ENCODE assay signal across 11 cellular contexts in the genomic region with DNA sequence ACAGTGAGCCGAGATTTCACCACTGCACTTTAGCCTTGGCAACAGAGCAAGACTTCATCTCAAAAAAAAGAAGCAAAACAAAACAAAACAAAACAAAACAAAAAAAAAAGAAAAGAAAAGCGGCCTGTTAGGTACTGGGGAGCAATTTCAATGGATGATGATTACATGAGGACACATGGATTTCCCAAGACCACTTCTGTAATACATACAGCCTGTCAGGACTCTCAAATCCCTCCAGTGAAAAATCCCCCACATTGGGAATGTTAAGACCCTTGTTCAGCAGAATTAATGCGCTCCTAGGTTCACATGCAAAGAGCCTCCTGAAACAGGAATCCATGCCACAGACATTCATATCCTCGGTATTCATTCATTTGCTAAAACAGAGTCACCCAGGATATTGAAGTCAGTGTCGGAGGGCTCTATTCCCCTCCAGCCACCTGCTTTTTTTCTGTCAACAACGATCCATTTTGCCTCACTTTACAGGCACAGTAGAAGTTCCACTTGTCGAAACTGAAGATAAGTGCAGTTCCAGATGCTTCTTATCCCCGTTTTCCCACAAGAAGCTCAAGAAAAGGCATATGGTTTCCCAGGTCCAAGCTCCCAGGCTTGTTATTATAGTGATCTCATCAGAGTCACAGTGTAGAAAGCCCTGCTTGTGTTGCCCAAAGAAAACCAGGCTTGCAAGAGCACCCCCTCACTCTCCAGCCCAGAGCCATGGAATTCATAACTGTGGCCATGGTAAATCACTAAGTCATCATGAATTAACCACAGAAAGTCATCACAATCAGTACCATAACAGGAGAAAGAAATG. TPM values are rescaled to one million over a fixed set of nuclear protein-coding genes. Genes with fewer than 3 reads are reported as not detected.
DNase-seq lines count a peak whose midpoint lies in the region; ATAC-seq, FAIRE-seq and TF ChIP-seq lines count a peak whose summit lies in the region.
"Had no signal": no experiment of that assay in that cellular context is flagged by ENCODE, and none has a peak within 500 bp of the region (broad histone marks: within the 10 kb centered on the region; RNA-seq: fewer than 3 reads in every experiment).

No MANE protein-coding gene starts in this region.

- no peak overlapping the region for H3K4me3 ChIP-seq in body of pancreas
- no peak overlapping the region for H3K4me3 ChIP-seq in hepatocyte
- no peak overlapping the region for H3K4me3 ChIP-seq in H7 (ENCODE audit: insufficient read depth, low read depth, low read length)

- peaks cover 62% of the 10 kb centered on the region for H3K4me1 ChIP-seq in body of pancreas
- peaks cover 12% of the 10 kb centered on the region for H3K4me1 ChIP-seq in hepatocyte (ENCODE audit: insufficient read depth)

- H3K36me3 Mint-ChIP-seq in activated CD8-positive, alpha-beta T cell treated with anti-CD3 and anti-CD28 coated beads for 36 hours (ENCODE audit: low read depth), result no peaks in the 10 kb centered on the region
- H3K36me3 Mint-ChIP-seq: activated naive CD4-positive, alpha-beta T cell treated with anti-CD3 and anti-CD28 coated beads, Interleukin-2, amount 50 U/mL, for 24 hours had no signal

- DNase-seq in H54 (ENCODE audit: insufficient read length, low spot score) (peak; percentile 72), body of pancreas (peak; percentile 80 to 94 (median 86)), hepatocyte (ENCODE audit: low spot score) (peak; percentile 39), smooth muscle cell of the brain vasculature (ENCODE audit: low read depth, low spot score) (peak; percentile 90), H7 (no peak), COLO829 (ENCODE audit: low spot score) (no peak)
- no peak for DNase-seq in activated CD8-positive, alpha-beta T cell treated with anti-CD3 and anti-CD28 coated beads for 36 hours
- DNase-seq: NCI-H187; stimulated activated CD4-positive, alpha-beta T cell treated with anti-CD3 and anti-CD28 coated beads, Interleukin-2, amount 100 ng/mL, for 48 hours had no signal

- peak; percentile 94 for ATAC-seq in body of pancreas
- no peak for ATAC-seq in HG02973 (IDR thresholded peaks at IDR 0.05; ENCODE audit: unreplicated experiment)
- ATAC-seq in activated CD8-positive, alpha-beta T cell treated with anti-CD3 and anti-CD28 coated beads for 36 hours, result no peak

- H3K4me1 Mint-ChIP-seq in activated CD8-positive, alpha-beta T cell treated with anti-CD3 and anti-CD28 coated beads for 36 hours (ENCODE audit: low read depth), result no peaks in the 10 kb centered on the region
- H3K4me1 Mint-ChIP-seq: activated naive CD4-positive, alpha-beta T cell treated with anti-CD3 and anti-CD28 coated beads, Interleukin-2, amount 50 U/mL, for 24 hours had no signal

- H3K79me2 ChIP-seq in hepatocyte, result no peaks in the 10 kb centered on the region

- H3K27ac Mint-ChIP-seq in activated CD8-positive, alpha-beta T cell treated with anti-CD3 and anti-CD28 coated beads for 36 hours, result no peak overlapping the region
- H3K27ac Mint-ChIP-seq: activated naive CD4-positive, alpha-beta T cell treated with anti-CD3 and anti-CD28 coated beads, Interleukin-2, amount 50 U/mL, for 24 hours had no signal

- H3K9me2 ChIP-seq in hepatocyte (replicated peaks; ENCODE audit: insufficient read depth), result no peaks in the 10 kb centered on the region

- H3K27ac ChIP-seq in body of pancreas (peak overlapping the region; percentile 86 to 96 (median 93)), hepatocyte (peak overlapping the region; percentile 84)

- H2AFZ ChIP-seq in hepatocyte, result no peak overlapping the region

- no peaks in the 10 kb centered on the region for H4K20me1 ChIP-seq in hepatocyte (ENCODE audit: insufficient read depth, poor library complexity, severe bottlenecking)

- H3K9me3 ChIP-seq in body of pancreas (no peaks in the 10 kb centered on the region), hepatocyte (ENCODE audit: low read depth) (no peaks in the 10 kb centered on the region)

- H3K4me2 ChIP-seq in hepatocyte, result peak overlapping the region; percentile 40

- H3K27me3 Mint-ChIP-seq in activated CD8-positive, alpha-beta T cell treated with anti-CD3 and anti-CD28 coated beads for 36 hours, result peaks cover 3% of the 10 kb centered on the region
- H3K27me3 Mint-ChIP-seq: activated naive CD4-positive, alpha-beta T cell treated with anti-CD3 and anti-CD28 coated beads, Interleukin-2, amount 50 U/mL, for 24 hours had no signal

- H3K36me3 ChIP-seq in body of pancreas (replicated peaks in 1 of 2; ENCODE audit: insufficient read depth in 1 of 2, low read depth in 2 of 2) (no peaks in the 10 kb centered on the region), hepatocyte (replicated peaks; ENCODE audit: insufficient read depth, low read depth) (no peaks in the 10 kb centered on the region), H7 (replicated peaks; ENCODE audit: control insufficient read depth, insufficient read depth, low read length) (no peaks in the 10 kb centered on the region)

- TF ChIP-seq POLR2A in H54 (IDR thresholded peaks at IDR 0.05; ENCODE audit: low read depth, low read length), result no peak
- TF ChIP-seq POLR2A in body of pancreas (IDR thresholded peaks at IDR 0.05), result peak; percentile 35 to 75 (median 73)

- peak; percentile 96 for FAIRE-seq in H54 (lab: Jason Lieb, UNC)

- H3K27me3 ChIP-seq in body of pancreas (no peaks in the 10 kb centered on the region), hepatocyte (no peaks in the 10 kb centered on the region), H7 (ENCODE audit: control insufficient read depth, insufficient read depth, low read length) (no peaks in the 10 kb centered on the region)

- CTCF ChIA-PET in activated CD8-positive, alpha-beta T cell treated with anti-CD3 and anti-CD28 coated beads for 36 hours (lab: Charles Lee), result interaction anchor here (1.3 kb wide), 1 partner anchor 24 kb away, joined by 3 read pairs; no protein-coding TSS in a partner anchor

- H3K4me3 Mint-ChIP-seq in activated CD8-positive, alpha-beta T cell treated with anti-CD3 and anti-CD28 coated beads for 36 hours, result no peak overlapping the region
- H3K4me3 Mint-ChIP-seq: activated naive CD4-positive, alpha-beta T cell treated with anti-CD3 and anti-CD28 coated beads, Interleukin-2, amount 50 U/mL, for 24 hours had no signal

- TF ChIP-seq CTCF in body of pancreas (IDR thresholded peaks at IDR 0.05) (no peak), hepatocyte (IDR thresholded peaks at IDR 0.05; ENCODE audit: poor library complexity) (no peak)
- no peak for TF ChIP-seq CTCF in activated CD8-positive, alpha-beta T cell treated with anti-CD3 and anti-CD28 coated beads for 36 hours (IDR thresholded peaks at IDR 0.05)

- H3K9me3 Mint-ChIP-seq in activated CD8-positive, alpha-beta T cell treated with anti-CD3 and anti-CD28 coated beads for 36 hours, result no peaks in the 10 kb centered on the region
- H3K9me3 Mint-ChIP-seq: activated naive CD4-positive, alpha-beta T cell treated with anti-CD3 and anti-CD28 coated beads, Interleukin-2, amount 50 U/mL, for 24 hours had no signal

- 28 to 30% methylated on average over 8 of the region's 8 CpGs for WGBS in body of pancreas, 2 donors
- whole genome bisulfite sequencing in hepatocyte (ENCODE audit: low lambda C conversion rate, missing lambda C conversion rate), result 58% methylated on average over 8 of the region's 8 CpGs

- POLR2A ChIA-PET in activated CD8-positive, alpha-beta T cell treated with anti-CD3 and anti-CD28 coated beads for 36 hours (lab: Charles Lee), result no interaction called here

- intact Hi-C loops in body of pancreas (cut with DNase I), result no loop called here
- intact Hi-C loops in activated CD8-positive, alpha-beta T cell treated with anti-CD3 and anti-CD28 coated beads for 36 hours (cut with micrococcal nuclease), result no loop called here

RNA-seq across cellular contexts. Expression of gene SLC16A12, which starts 20.2 kb away (rescaled TPM):
- total RNA-seq in body of pancreas (10 to 100 TPM; 19.5 to 26.7 TPM), hepatocyte (5.7 and 7.7 TPM in 2 replicates)
- 2.4 and 5.9 TPM in 2 replicates for polyA plus RNA-seq in hepatocyte
- 4.1 and 5.4 TPM in 2 replicates for total RNA-seq in H7 (2014; rRNA removed; shearing (Covaris generic))
- not detected for total RNA-seq in activated CD8-positive, alpha-beta T cell treated with anti-CD3 and anti-CD28 coated beads for 36 hours

Comparison
In these comparisons a context has a peak if more than half of its experiments do, and no peak if none do; other contexts are left out.
1. DNase-seq: peak in H54 (single experiment), body of pancreas (4 of 4), hepatocyte (single experiment) and smooth muscle cell of the brain vasculature (single experiment); none in H7 (single experiment), activated CD8-positive, alpha-beta T cell treated with anti-CD3 and anti-CD28 coated beads for 36 hours (single experiment) and COLO829 (single experiment).